Comparison of ENCODE assay signal across 1 cellular context in the genomic region with DNA sequence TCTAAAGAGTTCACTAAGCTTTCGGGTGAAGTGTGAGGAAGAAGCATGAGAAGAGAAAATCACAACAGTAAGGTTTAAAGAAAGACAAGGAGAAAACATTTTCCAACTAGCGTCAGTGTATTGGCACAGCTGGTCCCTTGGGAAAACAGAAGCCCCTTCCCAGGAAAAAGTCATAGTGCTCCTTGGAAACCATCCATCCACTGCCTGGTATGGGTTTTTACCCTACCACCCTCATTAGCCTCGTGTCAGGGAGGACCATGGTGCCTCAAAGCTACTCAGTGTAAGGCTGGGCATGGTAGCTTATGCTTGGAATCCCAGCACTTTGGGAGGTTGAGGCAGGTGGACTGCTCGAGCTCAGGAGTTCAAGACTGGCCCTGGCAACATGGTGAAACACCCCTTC.
TF ChIP-seq lines count a peak whose summit lies in the region.

No MANE protein-coding gene starts in this region.

TF ChIP-seq in K562, 482 proteins besides CTCF, POLR2A, EP300 and RAD21 (continued from another document):
- TF ChIP-seq, protein P1, sequence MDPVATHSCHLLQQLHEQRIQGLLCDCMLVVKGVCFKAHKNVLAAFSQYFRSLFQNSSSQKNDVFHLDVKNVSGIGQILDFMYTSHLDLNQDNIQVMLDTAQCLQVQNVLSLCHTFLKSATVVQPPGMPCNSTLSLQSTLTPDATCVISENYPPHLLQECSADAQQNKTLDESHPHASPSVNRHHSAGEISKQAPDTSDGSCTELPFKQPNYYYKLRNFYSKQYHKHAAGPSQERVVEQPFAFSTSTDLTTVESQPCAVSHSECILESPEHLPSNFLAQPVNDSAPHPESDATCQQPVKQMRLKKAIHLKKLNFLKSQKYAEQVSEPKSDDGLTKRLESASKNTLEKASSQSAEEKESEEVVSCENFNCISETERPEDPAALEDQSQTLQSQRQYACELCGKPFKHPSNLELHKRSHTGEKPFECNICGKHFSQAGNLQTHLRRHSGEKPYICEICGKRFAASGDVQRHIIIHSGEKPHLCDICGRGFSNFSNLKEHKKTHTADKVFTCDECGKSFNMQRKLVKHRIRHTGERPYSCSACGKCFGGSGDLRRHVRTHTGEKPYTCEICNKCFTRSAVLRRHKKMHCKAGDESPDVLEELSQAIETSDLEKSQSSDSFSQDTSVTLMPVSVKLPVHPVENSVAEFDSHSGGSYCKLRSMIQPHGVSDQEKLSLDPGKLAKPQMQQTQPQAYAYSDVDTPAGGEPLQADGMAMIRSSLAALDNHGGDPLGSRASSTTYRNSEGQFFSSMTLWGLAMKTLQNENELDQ (CRISPR knock-in tag; IDR thresholded peaks at IDR 0.05; ENCODE audit: borderline replicate concordance), result no peak
- no peak for TF ChIP-seq THRAP3 (IDR thresholded peaks at IDR 0.05; ENCODE audit: borderline replicate concordance)
- TF ChIP-seq GATA2 (CRISPR knock-in tag; IDR thresholded peaks at IDR 0.05), result no peak
- no peak for TF ChIP-seq BCOR (IDR thresholded peaks at IDR 0.05)
- TF ChIP-seq ELF1 (tag; IDR thresholded peaks at IDR 0.05), result no peak
- no peak for TF ChIP-seq MCM5 (IDR thresholded peaks at IDR 0.05; ENCODE audit: low read depth)
- no peak for TF ChIP-seq SAFB2 (IDR thresholded peaks at IDR 0.05; ENCODE audit: borderline replicate concordance, low read depth, low read length, severe bottlenecking)
- TF ChIP-seq, protein P2, sequence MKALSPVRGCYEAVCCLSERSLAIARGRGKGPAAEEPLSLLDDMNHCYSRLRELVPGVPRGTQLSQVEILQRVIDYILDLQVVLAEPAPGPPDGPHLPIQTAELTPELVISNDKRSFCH (CRISPR knock-in tag; IDR thresholded peaks at IDR 0.05), result no peak
- TF ChIP-seq, protein P2 (tag; IDR thresholded peaks at IDR 0.05), result no peak
- TF ChIP-seq, protein P3, sequence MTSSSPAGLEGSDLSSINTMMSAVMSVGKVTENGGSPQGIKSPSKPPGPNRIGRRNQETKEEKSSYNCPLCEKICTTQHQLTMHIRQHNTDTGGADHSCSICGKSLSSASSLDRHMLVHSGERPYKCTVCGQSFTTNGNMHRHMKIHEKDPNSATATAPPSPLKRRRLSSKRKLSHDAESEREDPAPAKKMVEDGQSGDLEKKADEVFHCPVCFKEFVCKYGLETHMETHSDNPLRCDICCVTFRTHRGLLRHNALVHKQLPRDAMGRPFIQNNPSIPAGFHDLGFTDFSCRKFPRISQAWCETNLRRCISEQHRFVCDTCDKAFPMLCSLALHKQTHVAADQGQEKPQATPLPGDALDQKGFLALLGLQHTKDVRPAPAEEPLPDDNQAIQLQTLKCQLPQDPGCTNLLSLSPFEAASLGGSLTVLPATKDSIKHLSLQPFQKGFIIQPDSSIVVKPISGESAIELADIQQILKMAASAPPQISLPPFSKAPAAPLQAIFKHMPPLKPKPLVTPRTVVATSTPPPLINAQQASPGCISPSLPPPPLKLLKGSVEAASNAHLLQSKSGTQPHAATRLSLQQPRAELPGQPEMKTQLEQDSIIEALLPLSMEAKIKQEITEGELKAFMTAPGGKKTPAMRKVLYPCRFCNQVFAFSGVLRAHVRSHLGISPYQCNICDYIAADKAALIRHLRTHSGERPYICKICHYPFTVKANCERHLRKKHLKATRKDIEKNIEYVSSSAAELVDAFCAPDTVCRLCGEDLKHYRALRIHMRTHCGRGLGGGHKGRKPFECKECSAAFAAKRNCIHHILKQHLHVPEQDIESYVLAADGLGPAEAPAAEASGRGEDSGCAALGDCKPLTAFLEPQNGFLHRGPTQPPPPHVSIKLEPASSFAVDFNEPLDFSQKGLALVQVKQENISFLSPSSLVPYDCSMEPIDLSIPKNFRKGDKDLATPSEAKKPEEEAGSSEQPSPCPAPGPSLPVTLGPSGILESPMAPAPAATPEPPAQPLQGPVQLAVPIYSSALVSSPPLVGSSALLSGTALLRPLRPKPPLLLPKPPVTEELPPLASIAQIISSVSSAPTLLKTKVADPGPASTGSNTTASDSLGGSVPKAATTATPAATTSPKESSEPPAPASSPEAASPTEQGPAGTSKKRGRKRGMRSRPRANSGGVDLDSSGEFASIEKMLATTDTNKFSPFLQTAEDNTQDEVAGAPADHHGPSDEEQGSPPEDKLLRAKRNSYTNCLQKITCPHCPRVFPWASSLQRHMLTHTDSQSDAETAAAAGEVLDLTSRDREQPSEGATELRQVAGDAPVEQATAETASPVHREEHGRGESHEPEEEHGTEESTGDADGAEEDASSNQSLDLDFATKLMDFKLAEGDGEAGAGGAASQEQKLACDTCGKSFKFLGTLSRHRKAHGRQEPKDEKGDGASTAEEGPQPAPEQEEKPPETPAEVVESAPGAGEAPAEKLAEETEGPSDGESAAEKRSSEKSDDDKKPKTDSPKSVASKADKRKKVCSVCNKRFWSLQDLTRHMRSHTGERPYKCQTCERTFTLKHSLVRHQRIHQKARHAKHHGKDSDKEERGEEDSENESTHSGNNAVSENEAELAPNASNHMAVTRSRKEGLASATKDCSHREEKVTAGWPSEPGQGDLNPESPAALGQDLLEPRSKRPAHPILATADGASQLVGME (CRISPR knock-in tag; IDR thresholded peaks at IDR 0.05), result 0 out of 2 replicates have a peak, but pooled peaks have one; percentile 66
- no peak for TF ChIP-seq PTRF (tag; IDR thresholded peaks at IDR 0.05)
- TF ChIP-seq GABPB2 (CRISPR knock-in tag; conservative IDR thresholded peaks at IDR 0.05), result no peak
- TF ChIP-seq ZC3H11A (IDR thresholded peaks at IDR 0.05; ENCODE audit: low read depth, low read length), result no peak
- TF ChIP-seq TAF7 (tag; IDR thresholded peaks at IDR 0.05), result no peak
- TF ChIP-seq PHF8 (IDR thresholded peaks at IDR 0.05; ENCODE audit: borderline replicate concordance, low read length), result no peak
- TF ChIP-seq, protein P4, sequence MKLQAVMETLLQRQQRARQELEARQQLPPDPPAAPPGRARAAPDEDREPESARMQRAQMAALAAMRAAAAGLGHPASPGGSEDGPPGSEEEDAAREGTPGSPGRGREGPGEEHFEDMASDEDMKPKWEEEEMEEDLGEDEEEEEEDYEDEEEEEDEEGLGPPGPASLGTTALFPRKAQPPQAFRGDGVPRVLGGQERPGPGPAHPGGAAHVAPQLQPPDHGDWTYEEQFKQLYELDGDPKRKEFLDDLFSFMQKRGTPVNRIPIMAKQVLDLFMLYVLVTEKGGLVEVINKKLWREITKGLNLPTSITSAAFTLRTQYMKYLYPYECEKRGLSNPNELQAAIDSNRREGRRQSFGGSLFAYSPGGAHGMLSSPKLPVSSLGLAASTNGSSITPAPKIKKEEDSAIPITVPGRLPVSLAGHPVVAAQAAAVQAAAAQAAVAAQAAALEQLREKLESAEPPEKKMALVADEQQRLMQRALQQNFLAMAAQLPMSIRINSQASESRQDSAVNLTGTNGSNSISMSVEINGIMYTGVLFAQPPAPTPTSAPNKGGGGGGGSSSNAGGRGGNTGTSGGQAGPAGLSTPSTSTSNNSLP (IDR thresholded peaks at IDR 0.05; ENCODE audit: borderline replicate concordance, low read depth, low read length), result no peak
